ENCODE assay signal across 8 cellular contexts in genomic region chr17:63843387-63844292, GRCh38. TPM values are rescaled to one million over a fixed set of nuclear protein-coding genes. Genes with fewer than 3 reads are reported as not detected.
DNase-seq lines count a peak whose midpoint lies in the region; ATAC-seq and TF ChIP-seq lines count a peak whose summit lies in the region.

No MANE protein-coding gene starts in this region.

- peaks cover 18% of the 10 kb centered on the region for H3K4me1 Mint-ChIP-seq in memory B cell

- no peaks in the 10 kb centered on the region for H3K36me3 ChIP-seq in RWPE2 (ENCODE audit: low read depth)
- H3K36me3 ChIP-seq in tibial nerve = no peaks in the 10 kb centered on the region

- H3K4me1 ChIP-seq in RWPE2 (ENCODE audit: insufficient read depth, poor library complexity, severe bottlenecking) (peaks cover 25% of the 10 kb centered on the region), tibial nerve (peaks cover 0 to 46% (median 33%) of the 10 kb centered on the region in 4 donors)

- no peak for TF ChIP-seq POLR2A in tibial nerve (IDR thresholded peaks at IDR 0.05)

- intact Hi-C loops in dorsolateral prefrontal cortex (cut with DNase I) = loop anchor here (2.0 to 10.0 kb wide), 3 partner anchors 71 to 291 kb away; partner anchors contain the start of genes CCDC47 (in 1 of the 2), ERN1 (in 1 of the 2) and MAP3K3 (in 1 of the 2)

- H3K9me3 ChIP-seq in RWPE2 (ENCODE audit: severe bottlenecking) = no peaks in the 10 kb centered on the region
- no peaks in the 10 kb centered on the region for H3K9me3 ChIP-seq in tibial nerve

- peak overlapping the region; percentile 69 for H3K27ac ChIP-seq in RWPE2 (ENCODE audit: poor library complexity, severe bottlenecking)
- H3K27ac ChIP-seq in dorsolateral prefrontal cortex = peak overlapping the region; percentile 26 to 100 (median 98)
- H3K27ac ChIP-seq in tibial nerve = peak overlapping the region; percentile 89 to 98 (median 94)

- no peaks in the 10 kb centered on the region for H3K36me3 Mint-ChIP-seq in memory B cell

- DNase-seq in AML-193 (lab: John Stamatoyannopoulos, UW) = peak; percentile 58 to 69
- peak; percentile 52 for DNase-seq in GM19238 (ENCODE audit: insufficient read length, low spot score)
- DNase-seq in RWPE2 (ENCODE audit: low spot score) = no peak
- no peak for DNase-seq in dorsolateral prefrontal cortex
- peak in 1 of 2 donors; percentile 36 for DNase-seq in memory B cell (ENCODE audit: low spot score in 2 of 2)
- DNase-seq in tibial nerve (ENCODE audit: low spot score in 2 of 2) = peak in 1 of 2 donors; percentile 38
- no peak for DNase-seq in cortex of kidney (lab: John Stamatoyannopoulos, UW)

- no peaks in the 10 kb centered on the region for H3K27me3 Mint-ChIP-seq in memory B cell

- no peak for ATAC-seq in RWPE2 (ENCODE audit: low read depth)
- peak; percentile 48 for ATAC-seq in memory B cell (ENCODE audit: low read depth)
- no peak for ATAC-seq in GM21360 (IDR thresholded peaks at IDR 0.05; ENCODE audit: unreplicated experiment)

- 25% methylated on average over 24 to 26 of the region's 26 CpGs for WGBS in tibial nerve, 2 donors

- H3K27ac Mint-ChIP-seq in memory B cell = peak overlapping the region; percentile 89

- H3K27me3 ChIP-seq in RWPE2 (ENCODE audit: insufficient read depth, poor library complexity, severe bottlenecking) (no peaks in the 10 kb centered on the region), dorsolateral prefrontal cortex (no peaks in the 10 kb centered on the region), tibial nerve (no peaks in the 10 kb centered on the region)

- TF ChIP-seq EP300 in tibial nerve (IDR thresholded peaks at IDR 0.05) = no peak

- H3K9me3 Mint-ChIP-seq in memory B cell = no peaks in the 10 kb centered on the region

- TF ChIP-seq CTCF in RWPE2 (IDR thresholded peaks at IDR 0.05; ENCODE audit: poor library complexity, severe bottlenecking) = no peak
- no peak for TF ChIP-seq CTCF in dorsolateral prefrontal cortex (IDR thresholded peaks at IDR 0.05 in 54 of 56, conservative IDR thresholded peaks at IDR 0.05 in 2 of 56; ENCODE audit: low read depth in 1 of 56, partially characterized antibody in 56 of 56)
- TF ChIP-seq CTCF in tibial nerve (IDR thresholded peaks at IDR 0.05) = no peak

- peak overlapping the region; percentile 84 for H3K4me3 Mint-ChIP-seq in memory B cell

- H3K4me3 ChIP-seq in RWPE2 (ENCODE audit: severe bottlenecking) = peak overlapping the region; percentile 95
- peak overlapping the region; percentile 61 to 98 (median 88) for H3K4me3 ChIP-seq in dorsolateral prefrontal cortex
- H3K4me3 ChIP-seq in tibial nerve = peak overlapping the region; percentile 64 to 95 (median 82)

RNA-seq across cellular contexts. Expression of gene SMARCD2, which starts 1.2 kb away (rescaled TPM):
- total RNA-seq in dorsolateral prefrontal cortex (10 to 100 TPM; 20.4 to 70.8 (median 40.0) TPM), tibial nerve (100 to 1,000 TPM; 241 to 402 (median 302) TPM)

RNA-seq across cellular contexts. Expression of gene FTSJ3, which starts 16.2 kb away (rescaled TPM):
- total RNA-seq in dorsolateral prefrontal cortex (10 to 100 TPM; 13.7 to 39.6 (median 25.0) TPM), tibial nerve (10 to 100 TPM; 32.8 to 69.3 (median 43.2) TPM)

RNA-seq across cellular contexts. Expression of gene PSMC5, which starts 16.4 kb away (rescaled TPM):
- total RNA-seq in dorsolateral prefrontal cortex = 100 to 1,000 TPM in 115 of 120 experiments, 10 to 100 TPM in 5; 89.5 to 186 (median 136) TPM
- 100 to 1,000 TPM in 2 of 4 donors, 10 to 100 TPM in 2; 62.1 to 116 (median 103) TPM for total RNA-seq in tibial nerve

RNA-seq across cellular contexts. Expression of gene CSH2, which starts 29.8 kb away (rescaled TPM):
- total RNA-seq in dorsolateral prefrontal cortex = not detected
- not detected for total RNA-seq in tibial nerve

RNA-seq across cellular contexts. Expression of gene GH2, which starts 38.1 kb away (rescaled TPM):
- total RNA-seq in dorsolateral prefrontal cortex (not detected), tibial nerve (not detected)

Comparison
In these comparisons a context has a peak if more than half of its experiments do, and no peak if none do; other contexts are left out.
1. DNase-seq: peak in AML-193 (2 of 2) and GM19238 (single experiment); none in RWPE2 (single experiment), dorsolateral prefrontal cortex (0 of 10) and cortex of kidney (single experiment).
2. Peak in every context shown above with its lines, with median percentiles within 50 percentile points of each other: H3K27ac ChIP-seq and H3K4me3 ChIP-seq.